In the genomic region with DNA sequence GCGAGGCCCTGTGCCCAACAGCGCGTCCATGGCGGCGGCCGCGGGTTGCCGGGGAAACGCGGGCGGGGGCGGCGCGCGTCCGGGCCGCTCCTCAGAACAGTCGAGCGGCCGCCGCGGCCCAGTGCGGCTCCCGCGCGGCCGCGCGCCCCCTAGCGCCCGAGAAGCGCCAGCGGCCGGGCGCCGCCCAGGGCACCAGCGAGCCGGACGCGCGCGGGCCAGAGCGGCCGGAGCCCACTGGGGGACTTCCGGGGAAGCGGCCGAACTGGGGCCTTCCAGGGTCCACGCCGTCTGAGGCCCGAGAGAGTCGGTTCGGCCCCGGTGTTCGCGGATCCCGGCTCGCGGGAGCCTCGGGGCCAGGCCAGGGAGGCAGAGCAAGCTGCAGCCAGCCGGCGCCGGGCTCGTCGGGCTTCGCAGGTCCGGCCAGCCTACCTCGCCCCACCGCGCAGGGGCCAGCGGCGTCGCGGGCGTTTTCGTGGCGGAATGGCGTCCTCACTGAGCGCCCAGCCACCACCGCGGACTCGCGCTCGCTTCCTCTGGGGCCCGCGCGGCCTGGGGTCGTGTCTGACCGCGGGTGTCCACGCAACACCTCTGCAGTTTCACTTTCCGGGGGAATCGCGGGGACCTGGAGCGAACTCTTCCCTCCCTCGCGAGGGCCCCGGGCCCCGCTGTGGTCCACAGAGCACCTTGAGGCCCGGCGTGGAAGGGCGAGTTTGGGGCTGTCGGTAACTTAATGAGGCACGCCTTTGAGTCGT, we compare ENCODE assay signal across 8 cellular contexts. TPM values are rescaled to one million over a fixed set of nuclear protein-coding genes. Genes with fewer than 3 reads are reported as not detected.
DNase-seq lines count a peak whose midpoint lies in the region; ATAC-seq and TF ChIP-seq lines count a peak whose summit lies in the region.

A gene with protein sequence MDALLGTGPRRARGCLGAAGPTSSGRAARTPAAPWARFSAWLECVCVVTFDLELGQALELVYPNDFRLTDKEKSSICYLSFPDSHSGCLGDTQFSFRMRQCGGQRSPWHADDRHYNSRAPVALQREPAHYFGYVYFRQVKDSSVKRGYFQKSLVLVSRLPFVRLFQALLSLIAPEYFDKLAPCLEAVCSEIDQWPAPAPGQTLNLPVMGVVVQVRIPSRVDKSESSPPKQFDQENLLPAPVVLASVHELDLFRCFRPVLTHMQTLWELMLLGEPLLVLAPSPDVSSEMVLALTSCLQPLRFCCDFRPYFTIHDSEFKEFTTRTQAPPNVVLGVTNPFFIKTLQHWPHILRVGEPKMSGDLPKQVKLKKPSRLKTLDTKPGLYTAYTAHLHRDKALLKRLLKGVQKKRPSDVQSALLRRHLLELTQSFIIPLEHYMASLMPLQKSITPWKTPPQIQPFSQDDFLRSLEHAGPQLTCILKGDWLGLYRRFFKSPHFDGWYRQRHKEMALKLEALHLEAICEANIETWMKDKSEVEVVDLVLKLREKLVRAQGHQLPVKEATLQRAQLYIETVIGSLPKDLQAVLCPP (minus strand): TSS at position 54 of the 752 bp plus-strand sequence. CDS start 24 bp downstream, at position 30.

- peak; percentile 66 for ATAC-seq in GM19023 (IDR thresholded peaks at IDR 0.05; ENCODE audit: unreplicated experiment)
- ATAC-seq in HG03432 (IDR thresholded peaks at IDR 0.05; ENCODE audit: unreplicated experiment): peak; percentile 88

- no peaks in the 10 kb centered on the region for H3K27me3 ChIP-seq in mononuclear cell (ENCODE audit: insufficient read depth, low read length)

- H3K9me3 ChIP-seq in mononuclear cell (ENCODE audit: low read depth, low read length): no peaks in the 10 kb centered on the region

- peak within 1 kb of the TSS; percentile 58 for H3K4me3 ChIP-seq in epithelial cell of esophagus (ENCODE audit: low read length)
- peak within 1 kb of the TSS; percentile 57 for H3K4me3 ChIP-seq in mononuclear cell (ENCODE audit: low read length)

- peak; percentile 11 for TF ChIP-seq CTCF in epithelial cell of esophagus (IDR thresholded peaks at IDR 0.05; ENCODE audit: insufficient read depth, low read depth, low read length, missing control alignments)

- DNase-seq in AML-193 (lab: John Stamatoyannopoulos, UW) (peak; percentile 74), NOMO-1 treated with DMSO at 0.1 percent for 48 hours (lab: John Stamatoyannopoulos, UW; ENCODE audit: unreplicated experiment) (peak; percentile 69), activated T-cell treated with anti-CD3 and anti-CD28 coated beads for 1 hour (ENCODE audit: low read depth) (peak; percentile 59), epithelial cell of esophagus (ENCODE audit: low read depth) (peak; percentile 78)
- DNase-seq in stimulated activated CD8-positive, alpha-beta memory T cell treated with anti-CD3 and anti-CD28 coated beads, Interleukin-4, amount 100 ng/mL, for 24 hours (ENCODE audit: low read depth): peak; percentile 63

- peaks cover 14% of the 10 kb centered on the region for H3K4me1 ChIP-seq in mononuclear cell (ENCODE audit: insufficient read depth, low read length)

RNA-seq across cellular contexts. Expression of the gene that starts here (rescaled TPM):
- 1.0 TPM for total RNA-seq in mononuclear cell

Comparison
In these comparisons a context has a peak if more than half of its experiments do, and no peak if none do; other contexts are left out.
1. Peak in every context shown above with its lines: DNase-seq, ATAC-seq and H3K4me3 ChIP-seq.